In genomic region chr6:32153835-32154513, GRCh38 we compare ENCODE assay signal across 8 cellular contexts. TPM values are rescaled to one million over a fixed set of nuclear protein-coding genes. Genes with fewer than 3 reads are reported as not detected.
DNase-seq lines count a peak whose midpoint lies in the region; ATAC-seq and TF ChIP-seq lines count a peak whose summit lies in the region.

Gene PPT2, plus strand, starts transcription at chr6:32154141. Its CDS starts 454 bp downstream, at chr6:32154595.

- in situ Hi-C loops in Caki2 (cut with HindIII; ENCODE audit: low pct_unique_long_range_greater_than_20kb, low sequenced_read_pairs) = no loop called here

- peak within 1 kb of the TSS; percentile 88 to 93 for H3K27ac ChIP-seq in coronary artery

- TF ChIP-seq CTCF in coronary artery (IDR thresholded peaks at IDR 0.05) = no peak

- ATAC-seq in HG03066 (IDR thresholded peaks at IDR 0.05; ENCODE audit: low read depth, unreplicated experiment) (peak; percentile 30), GM21515 (IDR thresholded peaks at IDR 0.05; ENCODE audit: unreplicated experiment) (no peak)

- peak within 1 kb of the TSS; percentile 97 for H3K4me3 ChIP-seq in coronary artery

- peak; percentile 93 for DNase-seq in Caki2 (ENCODE audit: low read depth)
- peak; percentile 85 to 93 for DNase-seq in NCI-H526 (lab: John Stamatoyannopoulos, UW)
- peak; percentile 41 to 74 for DNase-seq in activated CD4-positive, alpha-beta T cell treated with anti-CD3 and anti-CD28 coated beads, Interleukin-2, amount 50 U/mL, for 24 hours (ENCODE audit: low read depth in 1 of 2, low spot score in 1 of 2)
- DNase-seq in coronary artery (ENCODE audit: low spot score) = peak; percentile 96
- DNase-seq in left kidney (ENCODE audit: low read depth, low spot score) = peak; percentile 98
- DNase-seq in stimulated activated CD4-positive, alpha-beta T cell treated with anti-CD3 and anti-CD28 coated beads, Interleukin-1b, Interleukin-23, amount 100 ng/mL, for 24 hours (ENCODE audit: low read depth in 4 of 4, low spot score in 1 of 4) = peak; percentile 48 to 75 (median 59)

RNA-seq across cellular contexts. Expression of gene PPT2, which starts in this region (rescaled TPM):
- 27.3 and 270 TPM in 2 replicates for total RNA-seq in Caki2 (2014; rRNA removed; shearing (Covaris generic); ENCODE audit: low replicate concordance)
